Comparison of ENCODE assay signal across 1 cellular context in the genomic region with DNA sequence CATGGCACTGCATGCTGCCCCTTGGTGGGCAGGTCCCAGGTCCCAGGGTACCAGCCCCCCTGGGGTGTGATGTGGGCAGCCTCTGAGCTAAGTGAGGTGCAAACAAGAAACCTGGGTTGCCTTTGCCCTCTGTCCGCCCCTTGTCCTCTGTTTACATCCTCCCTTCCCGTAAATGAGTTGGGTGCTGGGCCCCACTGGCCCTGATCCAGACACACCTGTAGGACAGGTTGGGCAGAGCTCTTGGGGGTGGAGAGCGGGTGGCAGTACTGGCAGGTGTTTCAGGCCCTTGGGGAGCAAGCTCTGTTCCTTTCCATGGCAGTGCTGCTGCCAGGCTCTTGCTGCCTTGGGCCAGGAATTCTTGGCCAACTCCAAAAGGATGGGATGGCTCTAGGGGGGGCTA.
TF ChIP-seq lines count a peak whose summit lies in the region.

No MANE protein-coding gene starts in this region.

TF ChIP-seq in HepG2, 621 proteins besides CTCF, POLR2A, EP300 and RAD21 (continued from another document and continues in another):
- TF ChIP-seq, protein P1, sequence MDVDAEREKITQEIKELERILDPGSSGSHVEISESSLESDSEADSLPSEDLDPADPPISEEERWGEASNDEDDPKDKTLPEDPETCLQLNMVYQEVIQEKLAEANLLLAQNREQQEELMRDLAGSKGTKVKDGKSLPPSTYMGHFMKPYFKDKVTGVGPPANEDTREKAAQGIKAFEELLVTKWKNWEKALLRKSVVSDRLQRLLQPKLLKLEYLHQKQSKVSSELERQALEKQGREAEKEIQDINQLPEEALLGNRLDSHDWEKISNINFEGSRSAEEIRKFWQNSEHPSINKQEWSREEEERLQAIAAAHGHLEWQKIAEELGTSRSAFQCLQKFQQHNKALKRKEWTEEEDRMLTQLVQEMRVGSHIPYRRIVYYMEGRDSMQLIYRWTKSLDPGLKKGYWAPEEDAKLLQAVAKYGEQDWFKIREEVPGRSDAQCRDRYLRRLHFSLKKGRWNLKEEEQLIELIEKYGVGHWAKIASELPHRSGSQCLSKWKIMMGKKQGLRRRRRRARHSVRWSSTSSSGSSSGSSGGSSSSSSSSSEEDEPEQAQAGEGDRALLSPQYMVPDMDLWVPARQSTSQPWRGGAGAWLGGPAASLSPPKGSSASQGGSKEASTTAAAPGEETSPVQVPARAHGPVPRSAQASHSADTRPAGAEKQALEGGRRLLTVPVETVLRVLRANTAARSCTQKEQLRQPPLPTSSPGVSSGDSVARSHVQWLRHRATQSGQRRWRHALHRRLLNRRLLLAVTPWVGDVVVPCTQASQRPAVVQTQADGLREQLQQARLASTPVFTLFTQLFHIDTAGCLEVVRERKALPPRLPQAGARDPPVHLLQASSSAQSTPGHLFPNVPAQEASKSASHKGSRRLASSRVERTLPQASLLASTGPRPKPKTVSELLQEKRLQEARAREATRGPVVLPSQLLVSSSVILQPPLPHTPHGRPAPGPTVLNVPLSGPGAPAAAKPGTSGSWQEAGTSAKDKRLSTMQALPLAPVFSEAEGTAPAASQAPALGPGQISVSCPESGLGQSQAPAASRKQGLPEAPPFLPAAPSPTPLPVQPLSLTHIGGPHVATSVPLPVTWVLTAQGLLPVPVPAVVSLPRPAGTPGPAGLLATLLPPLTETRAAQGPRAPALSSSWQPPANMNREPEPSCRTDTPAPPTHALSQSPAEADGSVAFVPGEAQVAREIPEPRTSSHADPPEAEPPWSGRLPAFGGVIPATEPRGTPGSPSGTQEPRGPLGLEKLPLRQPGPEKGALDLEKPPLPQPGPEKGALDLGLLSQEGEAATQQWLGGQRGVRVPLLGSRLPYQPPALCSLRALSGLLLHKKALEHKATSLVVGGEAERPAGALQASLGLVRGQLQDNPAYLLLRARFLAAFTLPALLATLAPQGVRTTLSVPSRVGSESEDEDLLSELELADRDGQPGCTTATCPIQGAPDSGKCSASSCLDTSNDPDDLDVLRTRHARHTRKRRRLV (CRISPR knock-in tag; IDR thresholded peaks at IDR 0.05): no peak
- TF ChIP-seq FOXA3 (CRISPR knock-in tag; IDR thresholded peaks at IDR 0.05) (peak; percentile 87), HOXA7 (CRISPR knock-in tag; IDR thresholded peaks at IDR 0.05) (no peak), ZNF326 (CRISPR knock-in tag; IDR thresholded peaks at IDR 0.05; ENCODE audit: borderline replicate concordance) (no peak), TGIF2 (CRISPR knock-in tag; IDR thresholded peaks at IDR 0.05) (no peak), NFKBIZ (CRISPR knock-in tag; IDR thresholded peaks at IDR 0.05) (peak; percentile 74; the same call in 1 of the 2 replicates), ZNF354B (CRISPR knock-in tag; IDR thresholded peaks at IDR 0.05) (no peak), HNRNPUL1 (IDR thresholded peaks at IDR 0.05; ENCODE audit: low read depth, low read length) (no peak), EEA1 (CRISPR knock-in tag; IDR thresholded peaks at IDR 0.05; ENCODE audit: borderline replicate concordance) (no peak), ZNF329 (CRISPR knock-in tag; IDR thresholded peaks at IDR 0.05; ENCODE audit: low read depth) (no peak), ZNF124 (CRISPR knock-in tag; IDR thresholded peaks at IDR 0.05) (no peak), TRIM24 (CRISPR knock-in tag; IDR thresholded peaks at IDR 0.05) (0 out of 2 replicates have a peak, but pooled peaks have one; percentile 35), PCBP1 (IDR thresholded peaks at IDR 0.05; ENCODE audit: borderline replicate concordance, low read depth, low read length) (no peak), JARID2 (CRISPR knock-in tag; IDR thresholded peaks at IDR 0.05; ENCODE audit: insufficient replicate concordance) (no peak), ZMYM4 (CRISPR knock-in tag; IDR thresholded peaks at IDR 0.05) (no peak), RFX5 (IDR thresholded peaks at IDR 0.05; ENCODE audit: low read depth, low read length) (no peak), NFIB (CRISPR knock-in tag; IDR thresholded peaks at IDR 0.05; ENCODE audit: borderline replicate concordance) (no peak), ZBTB42 (CRISPR knock-in tag; IDR thresholded peaks at IDR 0.05) (no peak), ZNF230 (CRISPR knock-in tag; IDR thresholded peaks at IDR 0.05) (no peak), KLF13 (CRISPR knock-in tag; IDR thresholded peaks at IDR 0.05) (no peak), ZNF17 (CRISPR knock-in tag; IDR thresholded peaks at IDR 0.05) (no peak), ZNF564 (CRISPR knock-in tag; IDR thresholded peaks at IDR 0.05) (no peak), ZNF550 (CRISPR knock-in tag; IDR thresholded peaks at IDR 0.05; ENCODE audit: borderline replicate concordance) (no peak)
- TF ChIP-seq, protein P2, sequence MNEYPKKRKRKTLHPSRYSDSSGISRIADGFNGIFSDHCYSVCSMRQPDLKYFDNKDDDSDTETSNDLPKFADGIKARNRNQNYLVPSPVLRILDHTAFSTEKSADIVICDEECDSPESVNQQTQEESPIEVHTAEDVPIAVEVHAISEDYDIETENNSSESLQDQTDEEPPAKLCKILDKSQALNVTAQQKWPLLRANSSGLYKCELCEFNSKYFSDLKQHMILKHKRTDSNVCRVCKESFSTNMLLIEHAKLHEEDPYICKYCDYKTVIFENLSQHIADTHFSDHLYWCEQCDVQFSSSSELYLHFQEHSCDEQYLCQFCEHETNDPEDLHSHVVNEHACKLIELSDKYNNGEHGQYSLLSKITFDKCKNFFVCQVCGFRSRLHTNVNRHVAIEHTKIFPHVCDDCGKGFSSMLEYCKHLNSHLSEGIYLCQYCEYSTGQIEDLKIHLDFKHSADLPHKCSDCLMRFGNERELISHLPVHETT (CRISPR knock-in tag; conservative IDR thresholded peaks at IDR 0.05): no peak
- TF ChIP-seq, protein P3, sequence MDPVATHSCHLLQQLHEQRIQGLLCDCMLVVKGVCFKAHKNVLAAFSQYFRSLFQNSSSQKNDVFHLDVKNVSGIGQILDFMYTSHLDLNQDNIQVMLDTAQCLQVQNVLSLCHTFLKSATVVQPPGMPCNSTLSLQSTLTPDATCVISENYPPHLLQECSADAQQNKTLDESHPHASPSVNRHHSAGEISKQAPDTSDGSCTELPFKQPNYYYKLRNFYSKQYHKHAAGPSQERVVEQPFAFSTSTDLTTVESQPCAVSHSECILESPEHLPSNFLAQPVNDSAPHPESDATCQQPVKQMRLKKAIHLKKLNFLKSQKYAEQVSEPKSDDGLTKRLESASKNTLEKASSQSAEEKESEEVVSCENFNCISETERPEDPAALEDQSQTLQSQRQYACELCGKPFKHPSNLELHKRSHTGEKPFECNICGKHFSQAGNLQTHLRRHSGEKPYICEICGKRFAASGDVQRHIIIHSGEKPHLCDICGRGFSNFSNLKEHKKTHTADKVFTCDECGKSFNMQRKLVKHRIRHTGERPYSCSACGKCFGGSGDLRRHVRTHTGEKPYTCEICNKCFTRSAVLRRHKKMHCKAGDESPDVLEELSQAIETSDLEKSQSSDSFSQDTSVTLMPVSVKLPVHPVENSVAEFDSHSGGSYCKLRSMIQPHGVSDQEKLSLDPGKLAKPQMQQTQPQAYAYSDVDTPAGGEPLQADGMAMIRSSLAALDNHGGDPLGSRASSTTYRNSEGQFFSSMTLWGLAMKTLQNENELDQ (CRISPR knock-in tag; IDR thresholded peaks at IDR 0.05; ENCODE audit: borderline replicate concordance): no peak
- TF ChIP-seq, protein P4, sequence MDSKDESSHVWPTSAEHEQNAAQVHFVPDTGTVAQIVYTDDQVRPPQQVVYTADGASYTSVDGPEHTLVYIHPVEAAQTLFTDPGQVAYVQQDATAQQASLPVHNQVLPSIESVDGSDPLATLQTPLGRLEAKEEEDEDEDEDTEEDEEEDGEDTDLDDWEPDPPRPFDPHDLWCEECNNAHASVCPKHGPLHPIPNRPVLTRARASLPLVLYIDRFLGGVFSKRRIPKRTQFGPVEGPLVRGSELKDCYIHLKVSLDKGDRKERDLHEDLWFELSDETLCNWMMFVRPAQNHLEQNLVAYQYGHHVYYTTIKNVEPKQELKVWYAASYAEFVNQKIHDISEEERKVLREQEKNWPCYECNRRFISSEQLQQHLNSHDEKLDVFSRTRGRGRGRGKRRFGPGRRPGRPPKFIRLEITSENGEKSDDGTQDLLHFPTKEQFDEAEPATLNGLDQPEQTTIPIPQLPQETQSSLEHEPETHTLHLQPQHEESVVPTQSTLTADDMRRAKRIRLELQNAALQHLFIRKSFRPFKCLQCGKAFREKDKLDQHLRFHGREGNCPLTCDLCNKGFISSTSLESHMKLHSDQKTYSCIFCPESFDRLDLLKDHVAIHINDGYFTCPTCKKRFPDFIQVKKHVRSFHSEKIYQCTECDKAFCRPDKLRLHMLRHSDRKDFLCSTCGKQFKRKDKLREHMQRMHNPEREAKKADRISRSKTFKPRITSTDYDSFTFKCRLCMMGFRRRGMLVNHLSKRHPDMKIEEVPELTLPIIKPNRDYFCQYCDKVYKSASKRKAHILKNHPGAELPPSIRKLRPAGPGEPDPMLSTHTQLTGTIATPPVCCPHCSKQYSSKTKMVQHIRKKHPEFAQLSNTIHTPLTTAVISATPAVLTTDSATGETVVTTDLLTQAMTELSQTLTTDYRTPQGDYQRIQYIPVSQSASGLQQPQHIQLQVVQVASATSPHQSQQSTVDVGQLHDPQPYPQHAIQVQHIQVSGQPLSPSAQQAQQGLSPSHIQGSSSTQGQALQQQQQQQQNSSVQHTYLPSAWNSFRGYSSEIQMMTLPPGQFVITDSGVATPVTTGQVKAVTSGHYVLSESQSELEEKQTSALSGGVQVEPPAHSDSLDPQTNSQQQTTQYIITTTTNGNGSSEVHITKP (CRISPR knock-in tag; IDR thresholded peaks at IDR 0.05; ENCODE audit: low read depth): peak; percentile 32; the same call in 1 of the 2 replicates
- TF ChIP-seq, protein P5, sequence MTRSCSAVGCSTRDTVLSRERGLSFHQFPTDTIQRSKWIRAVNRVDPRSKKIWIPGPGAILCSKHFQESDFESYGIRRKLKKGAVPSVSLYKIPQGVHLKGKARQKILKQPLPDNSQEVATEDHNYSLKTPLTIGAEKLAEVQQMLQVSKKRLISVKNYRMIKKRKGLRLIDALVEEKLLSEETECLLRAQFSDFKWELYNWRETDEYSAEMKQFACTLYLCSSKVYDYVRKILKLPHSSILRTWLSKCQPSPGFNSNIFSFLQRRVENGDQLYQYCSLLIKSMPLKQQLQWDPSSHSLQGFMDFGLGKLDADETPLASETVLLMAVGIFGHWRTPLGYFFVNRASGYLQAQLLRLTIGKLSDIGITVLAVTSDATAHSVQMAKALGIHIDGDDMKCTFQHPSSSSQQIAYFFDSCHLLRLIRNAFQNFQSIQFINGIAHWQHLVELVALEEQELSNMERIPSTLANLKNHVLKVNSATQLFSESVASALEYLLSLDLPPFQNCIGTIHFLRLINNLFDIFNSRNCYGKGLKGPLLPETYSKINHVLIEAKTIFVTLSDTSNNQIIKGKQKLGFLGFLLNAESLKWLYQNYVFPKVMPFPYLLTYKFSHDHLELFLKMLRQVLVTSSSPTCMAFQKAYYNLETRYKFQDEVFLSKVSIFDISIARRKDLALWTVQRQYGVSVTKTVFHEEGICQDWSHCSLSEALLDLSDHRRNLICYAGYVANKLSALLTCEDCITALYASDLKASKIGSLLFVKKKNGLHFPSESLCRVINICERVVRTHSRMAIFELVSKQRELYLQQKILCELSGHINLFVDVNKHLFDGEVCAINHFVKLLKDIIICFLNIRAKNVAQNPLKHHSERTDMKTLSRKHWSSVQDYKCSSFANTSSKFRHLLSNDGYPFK (CRISPR knock-in tag; IDR thresholded peaks at IDR 0.05; ENCODE audit: borderline replicate concordance): no peak
- TF ChIP-seq, protein P6, sequence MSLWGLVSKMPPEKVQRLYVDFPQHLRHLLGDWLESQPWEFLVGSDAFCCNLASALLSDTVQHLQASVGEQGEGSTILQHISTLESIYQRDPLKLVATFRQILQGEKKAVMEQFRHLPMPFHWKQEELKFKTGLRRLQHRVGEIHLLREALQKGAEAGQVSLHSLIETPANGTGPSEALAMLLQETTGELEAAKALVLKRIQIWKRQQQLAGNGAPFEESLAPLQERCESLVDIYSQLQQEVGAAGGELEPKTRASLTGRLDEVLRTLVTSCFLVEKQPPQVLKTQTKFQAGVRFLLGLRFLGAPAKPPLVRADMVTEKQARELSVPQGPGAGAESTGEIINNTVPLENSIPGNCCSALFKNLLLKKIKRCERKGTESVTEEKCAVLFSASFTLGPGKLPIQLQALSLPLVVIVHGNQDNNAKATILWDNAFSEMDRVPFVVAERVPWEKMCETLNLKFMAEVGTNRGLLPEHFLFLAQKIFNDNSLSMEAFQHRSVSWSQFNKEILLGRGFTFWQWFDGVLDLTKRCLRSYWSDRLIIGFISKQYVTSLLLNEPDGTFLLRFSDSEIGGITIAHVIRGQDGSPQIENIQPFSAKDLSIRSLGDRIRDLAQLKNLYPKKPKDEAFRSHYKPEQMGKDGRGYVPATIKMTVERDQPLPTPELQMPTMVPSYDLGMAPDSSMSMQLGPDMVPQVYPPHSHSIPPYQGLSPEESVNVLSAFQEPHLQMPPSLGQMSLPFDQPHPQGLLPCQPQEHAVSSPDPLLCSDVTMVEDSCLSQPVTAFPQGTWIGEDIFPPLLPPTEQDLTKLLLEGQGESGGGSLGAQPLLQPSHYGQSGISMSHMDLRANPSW (CRISPR knock-in tag; IDR thresholded peaks at IDR 0.05; ENCODE audit: borderline replicate concordance): no peak
- TF ChIP-seq, protein P7, sequence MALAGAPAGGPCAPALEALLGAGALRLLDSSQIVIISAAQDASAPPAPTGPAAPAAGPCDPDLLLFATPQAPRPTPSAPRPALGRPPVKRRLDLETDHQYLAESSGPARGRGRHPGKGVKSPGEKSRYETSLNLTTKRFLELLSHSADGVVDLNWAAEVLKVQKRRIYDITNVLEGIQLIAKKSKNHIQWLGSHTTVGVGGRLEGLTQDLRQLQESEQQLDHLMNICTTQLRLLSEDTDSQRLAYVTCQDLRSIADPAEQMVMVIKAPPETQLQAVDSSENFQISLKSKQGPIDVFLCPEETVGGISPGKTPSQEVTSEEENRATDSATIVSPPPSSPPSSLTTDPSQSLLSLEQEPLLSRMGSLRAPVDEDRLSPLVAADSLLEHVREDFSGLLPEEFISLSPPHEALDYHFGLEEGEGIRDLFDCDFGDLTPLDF (CRISPR knock-in tag; IDR thresholded peaks at IDR 0.05): no peak
- TF ChIP-seq, protein P8, sequence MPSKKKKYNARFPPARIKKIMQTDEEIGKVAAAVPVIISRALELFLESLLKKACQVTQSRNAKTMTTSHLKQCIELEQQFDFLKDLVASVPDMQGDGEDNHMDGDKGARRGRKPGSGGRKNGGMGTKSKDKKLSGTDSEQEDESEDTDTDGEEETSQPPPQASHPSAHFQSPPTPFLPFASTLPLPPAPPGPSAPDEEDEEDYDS (CRISPR knock-in tag; IDR thresholded peaks at IDR 0.05): 0 out of 2 replicates have a peak, but pooled peaks have one; percentile 17
- TF ChIP-seq, protein P9, sequence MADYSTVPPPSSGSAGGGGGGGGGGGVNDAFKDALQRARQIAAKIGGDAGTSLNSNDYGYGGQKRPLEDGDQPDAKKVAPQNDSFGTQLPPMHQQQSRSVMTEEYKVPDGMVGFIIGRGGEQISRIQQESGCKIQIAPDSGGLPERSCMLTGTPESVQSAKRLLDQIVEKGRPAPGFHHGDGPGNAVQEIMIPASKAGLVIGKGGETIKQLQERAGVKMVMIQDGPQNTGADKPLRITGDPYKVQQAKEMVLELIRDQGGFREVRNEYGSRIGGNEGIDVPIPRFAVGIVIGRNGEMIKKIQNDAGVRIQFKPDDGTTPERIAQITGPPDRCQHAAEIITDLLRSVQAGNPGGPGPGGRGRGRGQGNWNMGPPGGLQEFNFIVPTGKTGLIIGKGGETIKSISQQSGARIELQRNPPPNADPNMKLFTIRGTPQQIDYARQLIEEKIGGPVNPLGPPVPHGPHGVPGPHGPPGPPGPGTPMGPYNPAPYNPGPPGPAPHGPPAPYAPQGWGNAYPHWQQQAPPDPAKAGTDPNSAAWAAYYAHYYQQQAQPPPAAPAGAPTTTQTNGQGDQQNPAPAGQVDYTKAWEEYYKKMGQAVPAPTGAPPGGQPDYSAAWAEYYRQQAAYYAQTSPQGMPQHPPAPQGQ (CRISPR knock-in tag; IDR thresholded peaks at IDR 0.05; ENCODE audit: borderline replicate concordance): no peak
